20 cellular contexts compared by ENCODE assay signal in genomic region chr11:133202816-133203215, GRCh38.
"Had no signal": no experiment of that assay in that cellular context is flagged by ENCODE, and none has a peak within 500 bp of the region (broad histone marks: within the 10 kb centered on the region; RNA-seq: fewer than 3 reads in every experiment).

No MANE protein-coding gene starts in this region.

- H3K4me3 Mint-ChIP-seq: naive thymus-derived CD4-positive, alpha-beta T cell; natural killer cell treated with Interleukin-12 subunit alpha and Interleukin-12 subunit beta and Interleukin-15 and Interleukin-18, amount 100 ng/mL, for 72 hours; stimulated activated naive CD8-positive, alpha-beta T cell treated with anti-CD3 and anti-CD28 coated beads, Interleukin-15, Interleukin-2, amounts not matched to agents 100 ng/mL and 50 ng/mL, for 24 hours; type B pancreatic cell had no signal

- H3K4me3 ChIP-seq: left ventricle myocardium inferior, lung, mucosa of descending colon, ovary, right atrium auricular region, right lobe of liver, smooth muscle cell, suprapubic skin, tibial nerve, uterus had no signal

- H3K9me3 Mint-ChIP-seq: type B pancreatic cell had no signal

- H3K4me2 ChIP-seq: smooth muscle cell had no signal

- H3K27me3 ChIP-seq: ovary, right atrium auricular region, right lobe of liver, suprapubic skin, tibial nerve, uterus had no signal

- H3K36me3 ChIP-seq: left ventricle myocardium inferior, ovary, right atrium auricular region, right lobe of liver, suprapubic skin, tibial nerve, uterus had no signal

- H3K36me3 Mint-ChIP-seq: naive thymus-derived CD4-positive, alpha-beta T cell; natural killer cell treated with Interleukin-12 subunit alpha and Interleukin-12 subunit beta and Interleukin-15 and Interleukin-18, amount 100 ng/mL, for 72 hours; type B pancreatic cell had no signal

- ATAC-seq: mucosa of descending colon; naive thymus-derived CD4-positive, alpha-beta T cell; natural killer cell treated with Interleukin-12 subunit alpha and Interleukin-12 subunit beta and Interleukin-15 and Interleukin-18, amount 100 ng/mL, for 72 hours; right lobe of liver had no signal

- H3K4me1 ChIP-seq: left ventricle myocardium inferior, right atrium auricular region, right lobe of liver, suprapubic skin, tibial nerve, uterus had no signal

- H3K27ac Mint-ChIP-seq: naive thymus-derived CD4-positive, alpha-beta T cell; natural killer cell treated with Interleukin-12 subunit alpha and Interleukin-12 subunit beta and Interleukin-15 and Interleukin-18, amount 100 ng/mL, for 72 hours; progenitor cell of endocrine pancreas; stimulated activated naive CD8-positive, alpha-beta T cell treated with anti-CD3 and anti-CD28 coated beads, Interleukin-15, Interleukin-2, amounts not matched to agents 100 ng/mL and 50 ng/mL, for 24 hours; type B pancreatic cell had no signal

- H3K27ac ChIP-seq: left ventricle myocardium inferior, ovary, right atrium auricular region, right lobe of liver, suprapubic skin, tibial nerve, uterus had no signal

- H3K9me3 ChIP-seq: left ventricle myocardium inferior, mucosa of descending colon, ovary, right atrium auricular region, right lobe of liver, suprapubic skin, tibial nerve, uterus had no signal

- H3K27me3 Mint-ChIP-seq: natural killer cell treated with Interleukin-12 subunit alpha and Interleukin-12 subunit beta and Interleukin-15 and Interleukin-18, amount 100 ng/mL, for 72 hours; stimulated activated naive CD8-positive, alpha-beta T cell treated with anti-CD3 and anti-CD28 coated beads, Interleukin-15, Interleukin-2, amounts not matched to agents 100 ng/mL and 50 ng/mL, for 24 hours had no signal

- DNase-seq: islet precursor cell; left ventricle myocardium inferior; midbrain; mucosa of descending colon; naive thymus-derived CD4-positive, alpha-beta T cell; ovary; right lobe of liver; stimulated activated CD4-positive, alpha-beta T cell treated with anti-CD3 and anti-CD28 coated beads, Interleukin-1b, Interleukin-23, amount 100 ng/mL, for 48 hours; stimulated activated CD4-positive, alpha-beta T cell treated with anti-CD3 and anti-CD28 coated beads, Interleukin-4, amount 100 ng/mL, for 1 hour; stimulated activated naive CD4-positive, alpha-beta T cell; uterus had no signal

- H3K4me1 Mint-ChIP-seq: naive thymus-derived CD4-positive, alpha-beta T cell had no signal
